In the genomic region with DNA sequence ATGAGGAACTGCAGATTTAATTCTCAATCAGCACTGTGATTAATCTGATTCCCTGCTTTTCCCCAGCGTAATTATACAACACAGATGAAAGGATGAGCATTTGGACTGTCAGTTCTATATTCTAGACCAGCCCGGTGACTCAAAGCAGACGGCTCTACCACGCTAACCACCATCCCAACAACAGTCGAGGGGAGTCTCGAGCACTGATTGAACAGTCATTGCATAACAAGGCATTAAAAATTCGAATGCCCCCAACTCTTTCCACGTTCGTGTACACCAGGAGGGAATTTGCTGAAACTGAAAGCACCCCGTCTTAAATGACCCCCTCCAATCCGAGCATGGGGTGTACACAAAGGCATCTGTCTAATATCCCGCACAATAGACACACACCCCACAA, we compare ENCODE assay signal across 1 cellular context.
TF ChIP-seq lines count a peak whose summit lies in the region.

No MANE protein-coding gene starts in this region.

TF ChIP-seq in GM23338, 12 proteins besides CTCF, POLR2A, EP300 and RAD21 (continued from another document):
- TF ChIP-seq, protein P1, sequence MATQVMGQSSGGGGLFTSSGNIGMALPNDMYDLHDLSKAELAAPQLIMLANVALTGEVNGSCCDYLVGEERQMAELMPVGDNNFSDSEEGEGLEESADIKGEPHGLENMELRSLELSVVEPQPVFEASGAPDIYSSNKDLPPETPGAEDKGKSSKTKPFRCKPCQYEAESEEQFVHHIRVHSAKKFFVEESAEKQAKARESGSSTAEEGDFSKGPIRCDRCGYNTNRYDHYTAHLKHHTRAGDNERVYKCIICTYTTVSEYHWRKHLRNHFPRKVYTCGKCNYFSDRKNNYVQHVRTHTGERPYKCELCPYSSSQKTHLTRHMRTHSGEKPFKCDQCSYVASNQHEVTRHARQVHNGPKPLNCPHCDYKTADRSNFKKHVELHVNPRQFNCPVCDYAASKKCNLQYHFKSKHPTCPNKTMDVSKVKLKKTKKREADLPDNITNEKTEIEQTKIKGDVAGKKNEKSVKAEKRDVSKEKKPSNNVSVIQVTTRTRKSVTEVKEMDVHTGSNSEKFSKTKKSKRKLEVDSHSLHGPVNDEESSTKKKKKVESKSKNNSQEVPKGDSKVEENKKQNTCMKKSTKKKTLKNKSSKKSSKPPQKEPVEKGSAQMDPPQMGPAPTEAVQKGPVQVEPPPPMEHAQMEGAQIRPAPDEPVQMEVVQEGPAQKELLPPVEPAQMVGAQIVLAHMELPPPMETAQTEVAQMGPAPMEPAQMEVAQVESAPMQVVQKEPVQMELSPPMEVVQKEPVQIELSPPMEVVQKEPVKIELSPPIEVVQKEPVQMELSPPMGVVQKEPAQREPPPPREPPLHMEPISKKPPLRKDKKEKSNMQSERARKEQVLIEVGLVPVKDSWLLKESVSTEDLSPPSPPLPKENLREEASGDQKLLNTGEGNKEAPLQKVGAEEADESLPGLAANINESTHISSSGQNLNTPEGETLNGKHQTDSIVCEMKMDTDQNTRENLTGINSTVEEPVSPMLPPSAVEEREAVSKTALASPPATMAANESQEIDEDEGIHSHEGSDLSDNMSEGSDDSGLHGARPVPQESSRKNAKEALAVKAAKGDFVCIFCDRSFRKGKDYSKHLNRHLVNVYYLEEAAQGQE (IDR thresholded peaks at IDR 0.05; ENCODE audit: unreplicated experiment): no peak
- TF ChIP-seq EZH2 (IDR thresholded peaks at IDR 0.05; ENCODE audit: low read depth, unreplicated experiment) (no peak), STAT1 (IDR thresholded peaks at IDR 0.05; ENCODE audit: unreplicated experiment) (no peak), ZNF114 (CRISPR knock-in tag; IDR thresholded peaks at IDR 0.05) (no peak)
- TF ChIP-seq, protein P2, sequence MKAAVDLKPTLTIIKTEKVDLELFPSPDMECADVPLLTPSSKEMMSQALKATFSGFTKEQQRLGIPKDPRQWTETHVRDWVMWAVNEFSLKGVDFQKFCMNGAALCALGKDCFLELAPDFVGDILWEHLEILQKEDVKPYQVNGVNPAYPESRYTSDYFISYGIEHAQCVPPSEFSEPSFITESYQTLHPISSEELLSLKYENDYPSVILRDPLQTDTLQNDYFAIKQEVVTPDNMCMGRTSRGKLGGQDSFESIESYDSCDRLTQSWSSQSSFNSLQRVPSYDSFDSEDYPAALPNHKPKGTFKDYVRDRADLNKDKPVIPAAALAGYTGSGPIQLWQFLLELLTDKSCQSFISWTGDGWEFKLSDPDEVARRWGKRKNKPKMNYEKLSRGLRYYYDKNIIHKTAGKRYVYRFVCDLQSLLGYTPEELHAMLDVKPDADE (IDR thresholded peaks at IDR 0.05): no peak
